In the genomic region with DNA sequence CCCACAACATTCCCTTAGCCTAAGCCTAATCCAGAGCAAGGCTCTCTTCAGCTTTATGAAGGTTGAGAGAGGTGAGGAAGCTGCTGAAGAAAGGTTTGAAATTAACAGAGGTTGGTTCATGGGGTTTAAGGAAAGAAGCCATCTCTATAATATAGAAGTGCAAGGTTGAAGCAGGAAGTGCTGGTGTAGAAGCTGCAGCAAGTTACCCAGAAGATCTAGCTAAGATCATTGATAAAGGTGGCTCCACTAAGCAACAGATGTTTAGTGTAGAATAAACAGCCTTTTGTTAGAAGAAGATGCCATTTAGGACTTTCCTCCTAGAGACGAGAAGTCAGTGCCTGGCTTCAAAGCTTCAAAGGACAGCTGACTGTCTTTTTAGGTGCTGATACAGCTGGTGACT, we compare ENCODE assay signal across 1 cellular context.
TF ChIP-seq lines count a peak whose summit lies in the region.

No MANE protein-coding gene starts in this region.

TF ChIP-seq in WTC11, 78 proteins besides CTCF, POLR2A, EP300 and RAD21 (continued from another document):
- TF ChIP-seq, protein P1, sequence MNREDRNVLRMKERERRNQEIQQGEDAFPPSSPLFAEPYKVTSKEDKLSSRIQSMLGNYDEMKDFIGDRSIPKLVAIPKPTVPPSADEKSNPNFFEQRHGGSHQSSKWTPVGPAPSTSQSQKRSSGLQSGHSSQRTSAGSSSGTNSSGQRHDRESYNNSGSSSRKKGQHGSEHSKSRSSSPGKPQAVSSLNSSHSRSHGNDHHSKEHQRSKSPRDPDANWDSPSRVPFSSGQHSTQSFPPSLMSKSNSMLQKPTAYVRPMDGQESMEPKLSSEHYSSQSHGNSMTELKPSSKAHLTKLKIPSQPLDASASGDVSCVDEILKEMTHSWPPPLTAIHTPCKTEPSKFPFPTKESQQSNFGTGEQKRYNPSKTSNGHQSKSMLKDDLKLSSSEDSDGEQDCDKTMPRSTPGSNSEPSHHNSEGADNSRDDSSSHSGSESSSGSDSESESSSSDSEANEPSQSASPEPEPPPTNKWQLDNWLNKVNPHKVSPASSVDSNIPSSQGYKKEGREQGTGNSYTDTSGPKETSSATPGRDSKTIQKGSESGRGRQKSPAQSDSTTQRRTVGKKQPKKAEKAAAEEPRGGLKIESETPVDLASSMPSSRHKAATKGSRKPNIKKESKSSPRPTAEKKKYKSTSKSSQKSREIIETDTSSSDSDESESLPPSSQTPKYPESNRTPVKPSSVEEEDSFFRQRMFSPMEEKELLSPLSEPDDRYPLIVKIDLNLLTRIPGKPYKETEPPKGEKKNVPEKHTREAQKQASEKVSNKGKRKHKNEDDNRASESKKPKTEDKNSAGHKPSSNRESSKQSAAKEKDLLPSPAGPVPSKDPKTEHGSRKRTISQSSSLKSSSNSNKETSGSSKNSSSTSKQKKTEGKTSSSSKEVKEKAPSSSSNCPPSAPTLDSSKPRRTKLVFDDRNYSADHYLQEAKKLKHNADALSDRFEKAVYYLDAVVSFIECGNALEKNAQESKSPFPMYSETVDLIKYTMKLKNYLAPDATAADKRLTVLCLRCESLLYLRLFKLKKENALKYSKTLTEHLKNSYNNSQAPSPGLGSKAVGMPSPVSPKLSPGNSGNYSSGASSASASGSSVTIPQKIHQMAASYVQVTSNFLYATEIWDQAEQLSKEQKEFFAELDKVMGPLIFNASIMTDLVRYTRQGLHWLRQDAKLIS (CRISPR knock-in tag; IDR thresholded peaks at IDR 0.05; ENCODE audit: borderline replicate concordance): no peak
- TF ChIP-seq ZBTB21 (CRISPR knock-in tag; IDR thresholded peaks at IDR 0.05; ENCODE audit: borderline replicate concordance) (no peak), GABPB1 (CRISPR knock-in tag; IDR thresholded peaks at IDR 0.05) (no peak)
